Comparison of ENCODE assay signal across 18 cellular contexts in genomic region chr22:42111798-42112197, GRCh38. TPM values are rescaled to one million over a fixed set of nuclear protein-coding genes. Genes with fewer than 3 reads are reported as not detected.
"Had no signal": no experiment of that assay in that cellular context is flagged by ENCODE, and none has a peak within 500 bp of the region (broad histone marks: within the 10 kb centered on the region; RNA-seq: fewer than 3 reads in every experiment).

No MANE protein-coding gene starts in this region.

- H3K27ac ChIP-seq: heart right ventricle, neutrophil, ovary, prostate gland, right atrium auricular region, upper lobe of right lung had no signal

- H3K27me3 ChIP-seq: heart right ventricle, neutrophil, ovary, right atrium auricular region, upper lobe of right lung had no signal

- ATAC-seq: activated naive CD8-positive, alpha-beta T cell treated with anti-CD3 and anti-CD28 coated beads, Interleukin-2, amount 50 U/mL, for 24 hours; heart right ventricle; natural killer cell treated with Interleukin-12 subunit alpha and Interleukin-12 subunit beta and Interleukin-15 and Interleukin-18, amount 100 ng/mL, for 72 hours; stimulated activated naive CD8-positive, alpha-beta T cell treated with anti-CD3 and anti-CD28 coated beads, Interleukin-15, Interleukin-2, amounts not matched to agents 100 U/mL and 50 U/mL, for 24 hours; T-helper 17 cell; upper lobe of right lung had no signal

- H3K9me3 ChIP-seq: prostate gland had no signal

- DNase-seq: activated CD4-positive, alpha-beta memory T cell treated with anti-CD3 and anti-CD28 coated beads for 36 hours; activated CD4-positive, alpha-beta T cell treated with anti-CD3 and anti-CD28 coated beads for 48 hours; activated CD4-positive, CD25-positive, alpha-beta regulatory T cell; activated effector memory CD4-positive, alpha-beta T cell treated with Interleukin-2 at 50 U/mL for 16 hours; activated naive CD4-positive, alpha-beta T cell treated with anti-CD3 and anti-CD28 coated beads, Interleukin-2, amount 10 ng/mL, durations not matched to agents 7 days and 5 days; activated naive CD8-positive, alpha-beta T cell treated with anti-CD3 and anti-CD28 coated beads, Interleukin-2, amount 50 U/mL, for 24 hours; activated T-cell treated with anti-CD3 and anti-CD28 coated beads, Interleukin-2, amount 50 U/mL, for 48 hours; cortex of kidney; heart right ventricle; ovary; stimulated activated CD4-positive, alpha-beta T cell treated with anti-CD3 and anti-CD28 coated beads, Interleukin-4, amount 100 ng/mL, for 24 hours; stimulated activated naive CD8-positive, alpha-beta T cell treated with anti-CD3 and anti-CD28 coated beads, Interleukin-15, Interleukin-2, amounts not matched to agents 100 U/mL and 50 U/mL, for 24 hours; T-helper 17 cell; upper lobe of right lung had no signal

- H3K4me1 Mint-ChIP-seq: activated naive CD8-positive, alpha-beta T cell treated with anti-CD3 and anti-CD28 coated beads, Interleukin-2, amount 50 U/mL, for 24 hours; T-helper 17 cell had no signal

- H3K36me3 ChIP-seq: neutrophil, ovary, prostate gland, right atrium auricular region, upper lobe of right lung had no signal

- H3K4me3 Mint-ChIP-seq: activated CD4-positive, alpha-beta memory T cell treated with anti-CD3 and anti-CD28 coated beads for 36 hours; activated naive CD4-positive, alpha-beta T cell treated with anti-CD3 and anti-CD28 coated beads, Interleukin-2, amount 10 ng/mL, durations not matched to agents 7 days and 5 days; activated naive CD8-positive, alpha-beta T cell treated with anti-CD3 and anti-CD28 coated beads, Interleukin-2, amount 50 U/mL, for 24 hours; natural killer cell treated with Interleukin-12 subunit alpha and Interleukin-12 subunit beta and Interleukin-15 and Interleukin-18, amount 100 ng/mL, for 72 hours; T-helper 17 cell had no signal

- H3K4me1 ChIP-seq: heart right ventricle, prostate gland, right atrium auricular region had no signal

- H3K4me3 ChIP-seq: heart right ventricle, ovary, prostate gland, right atrium auricular region, upper lobe of right lung had no signal

- H3K27ac Mint-ChIP-seq: activated CD4-positive, alpha-beta memory T cell treated with anti-CD3 and anti-CD28 coated beads for 36 hours; activated naive CD4-positive, alpha-beta T cell treated with anti-CD3 and anti-CD28 coated beads, Interleukin-2, amount 10 ng/mL, durations not matched to agents 7 days and 5 days; activated naive CD8-positive, alpha-beta T cell treated with anti-CD3 and anti-CD28 coated beads, Interleukin-2, amount 50 U/mL, for 24 hours; natural killer cell treated with Interleukin-12 subunit alpha and Interleukin-12 subunit beta and Interleukin-15 and Interleukin-18, amount 100 ng/mL, for 72 hours; T-helper 17 cell had no signal

- H3K27me3 Mint-ChIP-seq: activated CD4-positive, alpha-beta memory T cell treated with anti-CD3 and anti-CD28 coated beads for 36 hours; activated naive CD8-positive, alpha-beta T cell treated with anti-CD3 and anti-CD28 coated beads, Interleukin-2, amount 50 U/mL, for 24 hours; natural killer cell treated with Interleukin-12 subunit alpha and Interleukin-12 subunit beta and Interleukin-15 and Interleukin-18, amount 100 ng/mL, for 72 hours; T-helper 17 cell had no signal

RNA-seq across cellular contexts. Expression of gene CYP2D6, which starts 18.8 kb away (rescaled TPM):
- total RNA-seq: right atrium auricular region had no signal
